21 cellular contexts compared by ENCODE assay signal in genomic region chr14:99681101-99681831, GRCh38. TPM values are rescaled to one million over a fixed set of nuclear protein-coding genes. Genes with fewer than 3 reads are reported as not detected.
A peak's percentile ranks its signal among the peaks of the same experiment; 100 is the strongest.
DNase-seq lines count a peak whose midpoint lies in the region; FAIRE-seq and TF ChIP-seq lines count a peak whose summit lies in the region.
"Had no signal": no experiment of that assay in that cellular context is flagged by ENCODE, and none has a peak within 500 bp of the region (broad histone marks: within the 10 kb centered on the region; RNA-seq: fewer than 3 reads in every experiment).

No MANE protein-coding gene starts in this region.

- TF ChIP-seq CTCF in brain (conservative IDR thresholded peaks at IDR 0.05): no peak
- no peak for TF ChIP-seq CTCF in progenitor cell of endocrine pancreas (IDR thresholded peaks at IDR 0.05; ENCODE audit: unreplicated experiment)
- no peak for TF ChIP-seq CTCF in nephron progenitor cell (IDR thresholded peaks at IDR 0.05)
- TF ChIP-seq CTCF in D721Med (IDR thresholded peaks at IDR 0.05; ENCODE audit: insufficient read depth, missing control alignments): no peak

- H3K27me3 Mint-ChIP-seq in brain (peaks cover 21% of the 10 kb centered on the region), progenitor cell of endocrine pancreas (peaks cover 25% of the 10 kb centered on the region), nephron progenitor cell (ENCODE audit: low read depth, poor library complexity) (peaks cover 25% of the 10 kb centered on the region)
- peaks cover 15% of the 10 kb centered on the region for H3K27me3 Mint-ChIP-seq in T-helper 2 cell treated with Interferon-gamma antibody and Interleukin-4, amounts not matched to agents 5 μg/mL and 100 μg/mL, for 36 hours (ENCODE audit: low read depth)

- no peak for FAIRE-seq in D721Med (lab: Jason Lieb, UNC)
- FAIRE-seq: GM19239, HepG2 had no signal

- H3K9me3 Mint-ChIP-seq in brain (peaks cover 0 to 8% (median 3%) of the 10 kb centered on the region in 5 experiments), progenitor cell of endocrine pancreas (ENCODE audit: low read depth) (peaks cover 3% of the 10 kb centered on the region), nephron progenitor cell (peaks cover 7% of the 10 kb centered on the region)
- H3K9me3 Mint-ChIP-seq in T-helper 2 cell treated with Interferon-gamma antibody and Interleukin-4, amounts not matched to agents 5 μg/mL and 100 μg/mL, for 36 hours: peaks cover 8% of the 10 kb centered on the region
- H3K9me3 Mint-ChIP-seq: activated T-cell treated with anti-CD3 and anti-CD28 coated beads, Interleukin-2, amount 50 U/mL, for 72 hours had no signal

- H3K4me3 Mint-ChIP-seq in brain: peak overlapping the region in 4 of 5 experiments; percentile 45 to 67 (median 54)
- H3K4me3 Mint-ChIP-seq in progenitor cell of endocrine pancreas (ENCODE audit: low read depth): peak overlapping the region; percentile 9
- H3K4me3 Mint-ChIP-seq in T-helper 2 cell treated with Interferon-gamma antibody and Interleukin-4, amounts not matched to agents 5 μg/mL and 100 μg/mL, for 36 hours: no peak overlapping the region
- H3K4me3 Mint-ChIP-seq in nephron progenitor cell: no peak overlapping the region
- H3K4me3 Mint-ChIP-seq: activated CD4-positive, alpha-beta T cell treated with anti-CD3 and anti-CD28 coated beads for 36 hours; activated CD8-positive, alpha-beta memory T cell treated with anti-CD3 and anti-CD28 coated beads, Interleukin-2, amount 10 ng/mL, durations not matched to agents 7 days and 5 days; activated naive CD8-positive, alpha-beta T cell treated with anti-CD3 and anti-CD28 coated beads, Interleukin-2, amount 50 U/mL, for 24 hours; activated T-cell treated with anti-CD3 and anti-CD28 coated beads, Interleukin-2, amount 50 U/mL, for 72 hours; stimulated activated effector memory CD8-positive, alpha-beta T cell treated with anti-CD3 and anti-CD28 coated beads, Interleukin-12 subunit alpha, Interleukin-12 subunit beta, amount 100 ng/mL, for 72 hours; T-helper 17 cell had no signal

- DNase-seq in SHP77 treated with DMSO at 0.1 percent for 48 hours (lab: John Stamatoyannopoulos, UW) (peak; percentile 2), SHP77 (lab: John Stamatoyannopoulos, UW) (no peak), NCI-H1105 (lab: John Stamatoyannopoulos, UW) (peak; percentile 70), progenitor cell of endocrine pancreas (ENCODE audit: low spot score, unreplicated experiment) (no peak), nephron progenitor cell (no peak), D721Med (ENCODE audit: insufficient read length, low spot score) (no peak)
- no peak for DNase-seq in T-helper 2 cell treated with Interferon-gamma antibody and Interleukin-4, amounts not matched to agents 5 μg/mL and 100 μg/mL, for 36 hours (ENCODE audit: low spot score)
- DNase-seq: activated CD4-positive, alpha-beta T cell treated with anti-CD3 and anti-CD28 coated beads for 36 hours; activated CD8-positive, alpha-beta memory T cell treated with anti-CD3 and anti-CD28 coated beads, Interleukin-2, amount 10 ng/mL, durations not matched to agents 7 days and 5 days; activated naive CD8-positive, alpha-beta T cell treated with anti-CD3 and anti-CD28 coated beads, Interleukin-2, amount 50 U/mL, for 24 hours; activated T-cell treated with anti-CD3 and anti-CD28 coated beads, Interleukin-2, amount 50 U/mL, for 72 hours; mesenchymal stem cell; NCI-H1092; SK-N-SH; T-helper 17 cell; uterus had no signal

- H3K27ac Mint-ChIP-seq in brain: peak overlapping the region in 1 of 5 experiments; percentile 26
- H3K27ac Mint-ChIP-seq in progenitor cell of endocrine pancreas: no peak overlapping the region
- H3K27ac Mint-ChIP-seq in T-helper 2 cell treated with Interferon-gamma antibody and Interleukin-4, amounts not matched to agents 5 μg/mL and 100 μg/mL, for 36 hours: no peak overlapping the region
- H3K27ac Mint-ChIP-seq in nephron progenitor cell: no peak overlapping the region
- H3K27ac Mint-ChIP-seq: activated CD4-positive, alpha-beta T cell treated with anti-CD3 and anti-CD28 coated beads for 36 hours; activated CD8-positive, alpha-beta memory T cell treated with anti-CD3 and anti-CD28 coated beads, Interleukin-2, amount 10 ng/mL, durations not matched to agents 7 days and 5 days; activated naive CD8-positive, alpha-beta T cell treated with anti-CD3 and anti-CD28 coated beads, Interleukin-2, amount 50 U/mL, for 24 hours; activated T-cell treated with anti-CD3 and anti-CD28 coated beads, Interleukin-2, amount 50 U/mL, for 72 hours; stimulated activated effector memory CD8-positive, alpha-beta T cell treated with anti-CD3 and anti-CD28 coated beads, Interleukin-12 subunit alpha, Interleukin-12 subunit beta, amount 100 ng/mL, for 72 hours; T-helper 17 cell had no signal

- H3K36me3 Mint-ChIP-seq in brain (no peaks in the 10 kb centered on the region), progenitor cell of endocrine pancreas (ENCODE audit: insufficient read depth) (no peaks in the 10 kb centered on the region), nephron progenitor cell (ENCODE audit: low read depth) (no peaks in the 10 kb centered on the region)
- H3K36me3 Mint-ChIP-seq in T-helper 2 cell treated with Interferon-gamma antibody and Interleukin-4, amounts not matched to agents 5 μg/mL and 100 μg/mL, for 36 hours (ENCODE audit: low read depth): no peaks in the 10 kb centered on the region
- H3K36me3 Mint-ChIP-seq: activated CD8-positive, alpha-beta memory T cell treated with anti-CD3 and anti-CD28 coated beads, Interleukin-2, amount 10 ng/mL, durations not matched to agents 7 days and 5 days had no signal

- H3K4me1 Mint-ChIP-seq in brain (peaks cover 20% of the 10 kb centered on the region), progenitor cell of endocrine pancreas (ENCODE audit: low read depth) (peaks cover 1% of the 10 kb centered on the region), nephron progenitor cell (peaks cover 22% of the 10 kb centered on the region)
- H3K4me1 Mint-ChIP-seq in T-helper 2 cell treated with Interferon-gamma antibody and Interleukin-4, amounts not matched to agents 5 μg/mL and 100 μg/mL, for 36 hours (ENCODE audit: low read depth): peaks cover 5% of the 10 kb centered on the region

RNA-seq across cellular contexts. Expression of gene CYP46A1, which starts 2.8 kb away (rescaled TPM):
- 31.8 TPM for polyA plus RNA-seq in brain (ENCODE audit: insufficient read depth, low read depth, low replicate concordance)
- 2.9 and 3.9 TPM in 2 replicates for total RNA-seq in progenitor cell of endocrine pancreas
- total RNA-seq: A673, HepG2 had no signal
- polyA plus RNA-seq: HepG2 had no signal

RNA-seq across cellular contexts. Expression of gene HHIPL1, which starts 36.3 kb away (rescaled TPM):
- 3.1 TPM for polyA plus RNA-seq in brain (ENCODE audit: insufficient read depth, low read depth, low replicate concordance)
- 0.65 and 0.73 TPM in 2 replicates for total RNA-seq in progenitor cell of endocrine pancreas
- total RNA-seq: HepG2 had no signal
- polyA plus RNA-seq: HepG2 had no signal

Comparison
In these comparisons a context has a peak if more than half of its experiments do, and no peak if none do; other contexts are left out.
1. DNase-seq: peak in SHP77 treated with DMSO at 0.1 percent for 48 hours (single experiment) and NCI-H1105 (single experiment); none in SHP77 (0 of 2), progenitor cell of endocrine pancreas (single experiment), T-helper 2 cell treated with Interferon-gamma antibody and Interleukin-4, amounts not matched to agents 5 μg/mL and 100 μg/mL, for 36 hours (single experiment), nephron progenitor cell (single experiment) and D721Med (single experiment).
2. H3K4me3 Mint-ChIP-seq: peak in brain (4 of 5) and progenitor cell of endocrine pancreas (single experiment); none in T-helper 2 cell treated with Interferon-gamma antibody and Interleukin-4, amounts not matched to agents 5 μg/mL and 100 μg/mL, for 36 hours (single experiment) and nephron progenitor cell (single experiment).